7 cellular contexts compared by ENCODE assay signal in the genomic region with DNA sequence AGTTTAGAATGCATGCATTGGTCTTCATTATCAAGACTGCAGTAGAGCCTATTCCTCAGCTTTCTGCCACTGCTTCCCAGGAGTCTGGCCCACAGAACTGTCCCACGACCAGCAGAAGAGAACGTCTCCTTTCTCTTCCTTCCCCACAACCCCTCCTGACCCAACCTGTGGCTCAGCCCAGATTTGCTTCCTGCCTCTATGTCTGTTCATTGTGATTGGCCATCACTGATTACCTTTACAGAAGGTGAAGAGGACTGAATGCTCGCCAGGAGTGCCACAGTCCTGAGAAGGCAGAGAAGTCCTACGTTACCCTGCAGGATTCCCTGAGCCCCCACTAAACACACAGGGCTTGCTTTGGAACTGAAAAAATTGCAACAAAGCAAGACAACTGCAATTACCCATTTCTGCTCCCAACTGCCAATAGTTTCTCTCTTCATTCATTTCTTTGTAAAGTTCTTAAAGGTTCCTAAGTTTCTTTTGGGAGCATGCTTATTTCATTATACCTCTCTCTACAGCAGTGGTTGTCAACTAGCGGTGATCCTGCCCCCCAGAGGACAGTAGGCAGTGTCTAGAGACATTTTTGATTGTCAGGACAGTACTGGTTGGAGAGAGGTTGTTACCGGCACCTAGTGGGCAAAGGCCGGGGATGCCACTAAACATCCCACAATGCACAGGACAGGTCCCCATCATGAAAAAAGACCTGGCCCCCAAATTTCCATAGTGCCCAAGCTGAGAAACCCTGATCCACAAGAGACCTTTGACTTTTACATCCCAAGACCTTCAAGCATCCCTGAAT. TPM values are rescaled to one million over a fixed set of nuclear protein-coding genes. Genes with fewer than 3 reads are reported as not detected.
DNase-seq lines count a peak whose midpoint lies in the region; ATAC-seq and TF ChIP-seq lines count a peak whose summit lies in the region.

No MANE protein-coding gene starts in this region.

- peaks cover 19% of the 10 kb centered on the region for H3K79me2 ChIP-seq in Karpas-422 (ENCODE audit: low read length)

- H4K20me1 ChIP-seq in Karpas-422 (ENCODE audit: insufficient read depth, low read depth, low read length), result no peaks in the 10 kb centered on the region; the same call in 1 of the 2 replicates

- H3K9ac ChIP-seq in Karpas-422 (ENCODE audit: low read length), result 0 out of 2 replicates have a peak overlapping the region, but pooled peaks have one; percentile 40

- H3K9me2 ChIP-seq in Karpas-422 (replicated peaks; ENCODE audit: insufficient read depth, low read length), result no peaks in the 10 kb centered on the region

- H3K4me1 Mint-ChIP-seq in activated B cell treated with CpG ODN at 0.5 μM for 24 hours, result peaks cover 70% of the 10 kb centered on the region

- peak overlapping the region; percentile 48 for H3K4me3 Mint-ChIP-seq in activated B cell treated with CpG ODN at 0.5 μM for 24 hours

- H3K4me1 ChIP-seq in Karpas-422 (ENCODE audit: low read length), result peaks cover 45% of the 10 kb centered on the region

- no peaks in the 10 kb centered on the region for H3K9me3 Mint-ChIP-seq in activated B cell treated with CpG ODN at 0.5 μM for 24 hours

- H2AFZ ChIP-seq in Karpas-422 (ENCODE audit: low read length), result no peak overlapping the region

- H3K27me3 ChIP-seq in Karpas-422 (ENCODE audit: low read length), result no peaks in the 10 kb centered on the region

- DNase-seq in EL, result peak; percentile 49
- peak; percentile 85 for DNase-seq in Karpas-422
- no peak for DNase-seq in activated B cell treated with CpG ODN at 0.5 μM for 24 hours
- DNase-seq in left kidney (ENCODE audit: low read depth, low spot score), result peak; percentile 69
- DNase-seq in activated CD4-positive, CD25-positive, alpha-beta regulatory T cell (lab: John Stamatoyannopoulos, UW), result no peak

- H3K36me3 Mint-ChIP-seq in activated B cell treated with CpG ODN at 0.5 μM for 24 hours (ENCODE audit: low read depth), result peaks cover 11% of the 10 kb centered on the region

- no peaks in the 10 kb centered on the region for H3K27me3 Mint-ChIP-seq in activated B cell treated with CpG ODN at 0.5 μM for 24 hours

- POLR2A ChIA-PET in activated B cell treated with CpG ODN at 0.5 μM for 24 hours (lab: Charles Lee), result interaction anchor here (1.1 to 1.6 kb wide), 4 partner anchors 10 to 298 kb away, joined by 3 to 12 read pairs (median 5); partner anchors contain the start of gene FDXR

- no peaks in the 10 kb centered on the region for H3K36me3 ChIP-seq in Karpas-422 (ENCODE audit: insufficient read depth, low read length)

- peak overlapping the region; percentile 84 for H3K27ac Mint-ChIP-seq in activated B cell treated with CpG ODN at 0.5 μM for 24 hours

- no peak for ATAC-seq in activated B cell treated with CpG ODN at 0.5 μM for 24 hours (ENCODE audit: low read depth)
- no peak for ATAC-seq in HG03460 (IDR thresholded peaks at IDR 0.05; ENCODE audit: unreplicated experiment)
- no peak for ATAC-seq in HG02763 (IDR thresholded peaks at IDR 0.05; ENCODE audit: unreplicated experiment)

- CTCF ChIA-PET in activated B cell treated with CpG ODN at 0.5 μM for 24 hours (lab: Charles Lee), result interaction anchor here (0.6 to 3.6 kb wide), 9 partner anchors 10 to 878 kb away, joined by 3 to 14 read pairs (median 7); partner anchors contain the start of gene RAB37

- TF ChIP-seq CTCF in activated B cell treated with CpG ODN at 0.5 μM for 24 hours (IDR thresholded peaks at IDR 0.05), result no peak

- H3K27ac ChIP-seq in Karpas-422 (ENCODE audit: low read length), result no peak overlapping the region

- no peak overlapping the region for H3K4me2 ChIP-seq in Karpas-422 (ENCODE audit: low read depth, low read length, poor library complexity, severe bottlenecking)

- H3K4me3 ChIP-seq in Karpas-422 (ENCODE audit: low read length), result no peak overlapping the region

- intact Hi-C loops in activated B cell treated with CpG ODN at 0.5 μM for 24 hours (cut with micrococcal nuclease), result loop anchor here (1.0 to 2.0 kb wide), 2 partner anchors 32 to 124 kb away; partner anchors contain the start of gene NHERF1

- no peaks in the 10 kb centered on the region for H3K9me3 ChIP-seq in Karpas-422 (ENCODE audit: low read length)

RNA-seq across cellular contexts. Expression of gene NAT9, which starts 4.5 kb away (rescaled TPM):
- total RNA-seq in Karpas-422 (2014; rRNA removed; shearing (Covaris generic); ENCODE audit: low replicate concordance), result 25.3 and 66.8 TPM in 2 replicates
- total RNA-seq in activated B cell treated with CpG ODN at 0.5 μM for 24 hours, result 59.4 and 79.7 TPM in 2 replicates

RNA-seq across cellular contexts. Expression of gene NHERF1, which starts 32.2 kb away (rescaled TPM):
- 24.4 and 38.3 TPM in 2 replicates for total RNA-seq in Karpas-422 (2014; rRNA removed; shearing (Covaris generic); ENCODE audit: low replicate concordance)
- total RNA-seq in activated B cell treated with CpG ODN at 0.5 μM for 24 hours, result 33.3 and 34.5 TPM in 2 replicates

RNA-seq across cellular contexts. Expression of gene RAB37, which starts 43.6 kb away (rescaled TPM):
- 0.07 TPM in 1 of 2 replicates, not detected in the other for total RNA-seq in Karpas-422 (2014; rRNA removed; shearing (Covaris generic); ENCODE audit: low replicate concordance)
- 11.0 and 11.1 TPM in 2 replicates for total RNA-seq in activated B cell treated with CpG ODN at 0.5 μM for 24 hours

Comparison
In these comparisons a context has a peak if more than half of its experiments do, and no peak if none do; other contexts are left out.
1. DNase-seq: peak in EL (single experiment), Karpas-422 (single experiment) and left kidney (single experiment); none in activated B cell treated with CpG ODN at 0.5 μM for 24 hours (single experiment) and activated CD4-positive, CD25-positive, alpha-beta regulatory T cell (0 of 4).
2. RNA of gene RAB37, which starts 43.6 kb away (total RNA-seq): 11.0 to 11.1 TPM in activated B cell treated with CpG ODN at 0.5 μM for 24 hours; 0.07 TPM in Karpas-422; every median in the first group is over 10 times any median in the second.